Comparison of ENCODE assay signal across 1 cellular context in genomic region chr10:95505084-95505610, GRCh38.
TF ChIP-seq lines count a peak whose summit lies in the region.

No MANE protein-coding gene starts in this region.

TF ChIP-seq in HepG2, 621 proteins besides CTCF, POLR2A, EP300 and RAD21:
- TF ChIP-seq ZNF839 (CRISPR knock-in tag; IDR thresholded peaks at IDR 0.05; ENCODE audit: borderline replicate concordance) (no peak), ASH2L (IDR thresholded peaks at IDR 0.05; ENCODE audit: insufficient read length, low read depth, low read length) (no peak), CREM (IDR thresholded peaks at IDR 0.05) (no peak), CREM (CRISPR knock-in tag; IDR thresholded peaks at IDR 0.05) (no peak), KAT8 (CRISPR knock-in tag; IDR thresholded peaks at IDR 0.05) (no peak), ZNF577 (CRISPR knock-in tag; IDR thresholded peaks at IDR 0.05; ENCODE audit: borderline replicate concordance, low read depth) (no peak), SYNCRIP (IDR thresholded peaks at IDR 0.05; ENCODE audit: insufficient read depth, low read depth, low read length) (no peak), GATA4 (IDR thresholded peaks at IDR 0.05; ENCODE audit: borderline replicate concordance, low read depth) (no peak), ZMAT5 (CRISPR knock-in tag; IDR thresholded peaks at IDR 0.05; ENCODE audit: borderline replicate concordance, low read depth) (no peak), LCORL (IDR thresholded peaks at IDR 0.05) (no peak), LCORL (CRISPR knock-in tag; IDR thresholded peaks at IDR 0.05) (no peak)
